ENCODE assay signal across 4 cellular contexts in genomic region chr10:133097961-133098360, GRCh38.
TF ChIP-seq lines count a peak whose summit lies in the region.

No MANE protein-coding gene starts in this region.

TF ChIP-seq in HEK293, 187 proteins besides CTCF, POLR2A, EP300 and RAD21:
- TF ChIP-seq IKZF3 (tag by site-specific recombination; IDR thresholded peaks at IDR 0.05) (no peak), ZNF777 (tag by site-specific recombination; IDR thresholded peaks at IDR 0.05; ENCODE audit: borderline replicate concordance) (no peak), SCRT1 (tag by site-specific recombination; IDR thresholded peaks at IDR 0.05; ENCODE audit: borderline replicate concordance) (no peak), ZBTB48 (tag by site-specific recombination; IDR thresholded peaks at IDR 0.05) (no peak), ZIC2 (tag by site-specific recombination; IDR thresholded peaks at IDR 0.05) (0 out of 2 replicates have a peak, but pooled peaks have one; percentile 42), ZNF610 (tag by site-specific recombination; IDR thresholded peaks at IDR 0.05; ENCODE audit: borderline replicate concordance) (no peak)
TF ChIP-seq in HEK293: peak in this region for 1.

TF ChIP-seq in WTC11, 78 proteins besides CTCF, POLR2A, EP300 and RAD21:
- TF ChIP-seq GTF2I (CRISPR knock-in tag; conservative IDR thresholded peaks at IDR 0.05) = no peak
- no peak for TF ChIP-seq ZBTB43 (CRISPR knock-in tag; IDR thresholded peaks at IDR 0.05)
- TF ChIP-seq RELA (CRISPR knock-in tag; IDR thresholded peaks at IDR 0.05; ENCODE audit: borderline replicate concordance) = peak; percentile 8; the same call in 1 of the 2 replicates
- TF ChIP-seq HMGXB4 (CRISPR knock-in tag; IDR thresholded peaks at IDR 0.05) = no peak
- TF ChIP-seq E2F5 (CRISPR knock-in tag; IDR thresholded peaks at IDR 0.05) = no peak

TF ChIP-seq in H1, 55 proteins besides CTCF, POLR2A, EP300 and RAD21:
- TF ChIP-seq GABPA (IDR thresholded peaks at IDR 0.05; ENCODE audit: borderline replicate concordance, insufficient read depth, low read length) = no peak
- no peak for TF ChIP-seq CEBPB (IDR thresholded peaks at IDR 0.05; ENCODE audit: low read depth, low read length)

TF ChIP-seq in GM23338, 12 proteins besides CTCF, POLR2A, EP300 and RAD21:
- TF ChIP-seq JUNB (IDR thresholded peaks at IDR 0.05; ENCODE audit: unreplicated experiment) (no peak), POLR2AphosphoS5 (IDR thresholded peaks at IDR 0.05; ENCODE audit: low read depth) (no peak), ZNF114 (CRISPR knock-in tag; IDR thresholded peaks at IDR 0.05) (no peak), NANOG (IDR thresholded peaks at IDR 0.05; ENCODE audit: borderline replicate concordance) (no peak), EZH2 (IDR thresholded peaks at IDR 0.05; ENCODE audit: low read depth, unreplicated experiment) (no peak), EZH2phosphoT487 (IDR thresholded peaks at IDR 0.05; ENCODE audit: unreplicated experiment) (no peak), STAT1 (IDR thresholded peaks at IDR 0.05; ENCODE audit: unreplicated experiment) (no peak), CREB1 (CRISPR knock-in tag; IDR thresholded peaks at IDR 0.05; ENCODE audit: low read depth) (no peak), ZNF331 (CRISPR knock-in tag; IDR thresholded peaks at IDR 0.05; ENCODE audit: low read depth) (no peak)
- TF ChIP-seq, protein P1, sequence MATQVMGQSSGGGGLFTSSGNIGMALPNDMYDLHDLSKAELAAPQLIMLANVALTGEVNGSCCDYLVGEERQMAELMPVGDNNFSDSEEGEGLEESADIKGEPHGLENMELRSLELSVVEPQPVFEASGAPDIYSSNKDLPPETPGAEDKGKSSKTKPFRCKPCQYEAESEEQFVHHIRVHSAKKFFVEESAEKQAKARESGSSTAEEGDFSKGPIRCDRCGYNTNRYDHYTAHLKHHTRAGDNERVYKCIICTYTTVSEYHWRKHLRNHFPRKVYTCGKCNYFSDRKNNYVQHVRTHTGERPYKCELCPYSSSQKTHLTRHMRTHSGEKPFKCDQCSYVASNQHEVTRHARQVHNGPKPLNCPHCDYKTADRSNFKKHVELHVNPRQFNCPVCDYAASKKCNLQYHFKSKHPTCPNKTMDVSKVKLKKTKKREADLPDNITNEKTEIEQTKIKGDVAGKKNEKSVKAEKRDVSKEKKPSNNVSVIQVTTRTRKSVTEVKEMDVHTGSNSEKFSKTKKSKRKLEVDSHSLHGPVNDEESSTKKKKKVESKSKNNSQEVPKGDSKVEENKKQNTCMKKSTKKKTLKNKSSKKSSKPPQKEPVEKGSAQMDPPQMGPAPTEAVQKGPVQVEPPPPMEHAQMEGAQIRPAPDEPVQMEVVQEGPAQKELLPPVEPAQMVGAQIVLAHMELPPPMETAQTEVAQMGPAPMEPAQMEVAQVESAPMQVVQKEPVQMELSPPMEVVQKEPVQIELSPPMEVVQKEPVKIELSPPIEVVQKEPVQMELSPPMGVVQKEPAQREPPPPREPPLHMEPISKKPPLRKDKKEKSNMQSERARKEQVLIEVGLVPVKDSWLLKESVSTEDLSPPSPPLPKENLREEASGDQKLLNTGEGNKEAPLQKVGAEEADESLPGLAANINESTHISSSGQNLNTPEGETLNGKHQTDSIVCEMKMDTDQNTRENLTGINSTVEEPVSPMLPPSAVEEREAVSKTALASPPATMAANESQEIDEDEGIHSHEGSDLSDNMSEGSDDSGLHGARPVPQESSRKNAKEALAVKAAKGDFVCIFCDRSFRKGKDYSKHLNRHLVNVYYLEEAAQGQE (IDR thresholded peaks at IDR 0.05; ENCODE audit: unreplicated experiment) = no peak
- TF ChIP-seq, protein P2, sequence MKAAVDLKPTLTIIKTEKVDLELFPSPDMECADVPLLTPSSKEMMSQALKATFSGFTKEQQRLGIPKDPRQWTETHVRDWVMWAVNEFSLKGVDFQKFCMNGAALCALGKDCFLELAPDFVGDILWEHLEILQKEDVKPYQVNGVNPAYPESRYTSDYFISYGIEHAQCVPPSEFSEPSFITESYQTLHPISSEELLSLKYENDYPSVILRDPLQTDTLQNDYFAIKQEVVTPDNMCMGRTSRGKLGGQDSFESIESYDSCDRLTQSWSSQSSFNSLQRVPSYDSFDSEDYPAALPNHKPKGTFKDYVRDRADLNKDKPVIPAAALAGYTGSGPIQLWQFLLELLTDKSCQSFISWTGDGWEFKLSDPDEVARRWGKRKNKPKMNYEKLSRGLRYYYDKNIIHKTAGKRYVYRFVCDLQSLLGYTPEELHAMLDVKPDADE (IDR thresholded peaks at IDR 0.05) = no peak
